In the genomic region with DNA sequence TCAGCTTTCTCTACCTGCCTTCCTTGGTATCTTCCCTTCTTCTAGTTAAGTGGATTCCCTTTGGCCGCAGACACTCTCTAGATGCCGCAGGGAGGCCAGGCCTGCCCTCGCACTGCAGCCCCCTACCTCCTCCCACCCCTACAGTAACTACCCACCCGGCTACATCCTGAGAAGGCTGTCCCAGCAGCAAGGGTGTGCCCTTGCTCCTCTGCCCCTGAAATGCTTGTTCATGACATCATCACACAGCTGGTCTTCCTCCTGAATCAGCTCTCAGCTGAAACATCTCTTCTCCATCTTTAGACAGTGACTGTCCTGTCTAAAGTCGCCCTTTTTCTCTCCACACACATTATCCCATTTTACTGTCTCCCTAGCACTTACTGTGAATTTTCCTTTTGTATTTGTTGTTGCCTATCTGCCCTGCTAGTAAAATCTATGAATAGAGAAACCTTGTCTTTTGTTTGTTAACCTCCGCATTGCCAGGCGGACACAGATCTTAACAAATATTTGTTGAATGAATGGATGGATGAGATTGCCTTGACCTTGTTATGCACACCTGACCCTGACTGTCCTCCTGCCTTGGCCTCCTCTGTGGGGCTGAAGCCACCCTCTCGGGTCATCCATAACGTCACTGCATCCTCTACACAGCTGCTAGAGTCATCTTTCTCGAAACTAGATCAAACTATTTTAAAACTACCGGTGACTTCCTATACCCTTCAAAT, we compare ENCODE assay signal across 1 cellular context.
TF ChIP-seq lines count a peak whose summit lies in the region.

No MANE protein-coding gene starts in this region.

TF ChIP-seq in HEK293, 187 proteins besides CTCF, POLR2A, EP300 and RAD21 (continued from another document):
- TF ChIP-seq, protein P1, sequence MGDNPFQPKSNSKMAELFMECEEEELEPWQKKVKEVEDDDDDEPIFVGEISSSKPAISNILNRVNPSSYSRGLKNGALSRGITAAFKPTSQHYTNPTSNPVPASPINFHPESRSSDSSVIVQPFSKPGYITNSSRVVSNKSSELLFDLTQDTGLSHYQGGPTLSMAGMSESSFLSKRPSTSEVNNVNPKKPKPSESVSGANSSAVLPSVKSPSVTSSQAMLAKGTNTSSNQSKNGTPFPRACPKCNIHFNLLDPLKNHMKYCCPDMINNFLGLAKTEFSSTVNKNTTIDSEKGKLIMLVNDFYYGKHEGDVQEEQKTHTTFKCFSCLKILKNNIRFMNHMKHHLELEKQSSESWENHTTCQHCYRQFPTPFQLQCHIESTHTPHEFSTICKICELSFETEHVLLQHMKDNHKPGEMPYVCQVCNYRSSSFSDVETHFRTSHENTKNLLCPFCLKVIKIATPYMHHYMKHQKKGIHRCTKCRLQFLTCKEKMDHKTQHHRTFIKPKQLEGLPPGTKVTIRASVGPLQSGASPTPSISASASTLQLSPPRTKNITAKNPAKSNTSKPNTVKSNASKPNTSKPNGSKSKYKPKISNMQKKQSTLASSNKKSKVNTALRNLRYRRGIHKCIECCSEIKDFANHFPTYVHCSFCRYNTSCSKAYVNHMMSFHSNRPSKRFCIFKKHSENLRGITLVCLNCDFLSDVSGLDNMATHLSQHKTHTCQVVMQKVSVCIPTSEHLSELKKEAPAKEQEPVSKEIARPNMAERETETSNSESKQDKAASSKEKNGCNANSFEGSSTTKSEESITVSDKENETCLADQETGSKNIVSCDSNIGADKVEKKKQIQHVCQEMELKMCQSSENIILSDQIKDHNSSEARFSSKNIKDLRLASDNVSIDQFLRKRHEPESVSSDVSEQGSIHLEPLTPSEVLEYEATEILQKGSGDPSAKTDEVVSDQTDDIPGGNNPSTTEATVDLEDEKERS (tag by site-specific recombination; IDR thresholded peaks at IDR 0.05), result no peak
- no peak for TF ChIP-seq GLI4 (tag by site-specific recombination; IDR thresholded peaks at IDR 0.05)
